Comparison of ENCODE assay signal across 2 cellular contexts in genomic region chr5:6423327-6424109, GRCh38.
TF ChIP-seq lines count a peak whose summit lies in the region.

No MANE protein-coding gene starts in this region.

TF ChIP-seq in endothelial cell of umbilical vein, 7 proteins besides CTCF, POLR2A, EP300 and RAD21:
- peak; percentile 66 for TF ChIP-seq GATA2 (IDR thresholded peaks at IDR 0.05; ENCODE audit: insufficient read depth, insufficient read length, low read depth, low read length)
- peak; percentile 44 for TF ChIP-seq POLR2AphosphoS5 (IDR thresholded peaks at IDR 0.05; ENCODE audit: insufficient read depth, low read depth, low read length)
- peak; percentile 38 for TF ChIP-seq JUN (IDR thresholded peaks at IDR 0.05; ENCODE audit: borderline replicate concordance, insufficient read depth, insufficient read length, low read depth)
- no peak for TF ChIP-seq MYC (IDR thresholded peaks at IDR 0.05; ENCODE audit: low read depth, low read length)
- TF ChIP-seq FOS (IDR thresholded peaks at IDR 0.05; ENCODE audit: borderline replicate concordance, insufficient read depth, low read length), result peak; percentile 72
- no peak for TF ChIP-seq EZH2 (IDR thresholded peaks at IDR 0.05; ENCODE audit: borderline replicate concordance, low read depth, low read length, severe bottlenecking)
- no peak for TF ChIP-seq MAX (IDR thresholded peaks at IDR 0.05; ENCODE audit: insufficient read depth, insufficient read length)

TF ChIP-seq in HepG2, 621 proteins besides CTCF, POLR2A, EP300 and RAD21:
- no peak for TF ChIP-seq ISX (CRISPR knock-in tag; conservative IDR thresholded peaks at IDR 0.05)
